ENCODE assay signal across 9 cellular contexts in genomic region chr18:2978208-2978607, GRCh38. TPM values are rescaled to one million over a fixed set of nuclear protein-coding genes. Genes with fewer than 3 reads are reported as not detected.
A peak's percentile ranks its signal among the peaks of the same experiment; 100 is the strongest.
DNase-seq lines count a peak whose midpoint lies in the region; ATAC-seq, FAIRE-seq and TF ChIP-seq lines count a peak whose summit lies in the region.
"Had no signal": no experiment of that assay in that cellular context is flagged by ENCODE, and none has a peak within 500 bp of the region (broad histone marks: within the 10 kb centered on the region; RNA-seq: fewer than 3 reads in every experiment).

No MANE protein-coding gene starts in this region.

- SMC1A ChIA-PET in GM12878 (lab: Charles Lee; ENCODE audit: uncharacterized antibody, unreplicated experiment) = interaction anchor here (1.4 to 6.7 kb wide), 4 partner anchors 10 to 269 kb away, joined by 3 to 160 read pairs (median 54); partner anchors contain the start of gene MYL12A

- H3K4me3 Mint-ChIP-seq in osteocyte (ENCODE audit: unreplicated experiment) = peak overlapping the region; percentile 72

- H3K27ac Mint-ChIP-seq in osteocyte (ENCODE audit: unreplicated experiment) = peak overlapping the region; percentile 98

- RAD21 ChIA-PET in GM12878 (lab: Charles Lee; ENCODE audit: unreplicated experiment) = interaction anchor here (0.8 to 5.4 kb wide), 5 partner anchors 9 to 285 kb away, joined by 3 to 110 read pairs (median 11); partner anchors contain the start of gene MYL12A

- H3K9me3 Mint-ChIP-seq in osteocyte (ENCODE audit: unreplicated experiment) = no peaks in the 10 kb centered on the region

- H3K79me2 ChIP-seq in GM12878 (ENCODE audit: control insufficient read depth, insufficient read depth, low read length) = peaks cover 71% of the 10 kb centered on the region

- TF ChIP-seq EP300 in GM12878 (IDR thresholded peaks at IDR 0.05; ENCODE audit: borderline replicate concordance in 1 of 2, control insufficient read depth in 1 of 2, low read depth in 2 of 2, low read length in 2 of 2) = peak; percentile 49 to 63; a peak in 2 of 4 replicates

- in situ Hi-C loops in GM12878 (cut with MboI) = loop anchor here (10.0 kb wide), 2 partner anchors 477 to 617 kb away; partner anchors contain the start of gene TGIF1

- peak overlapping the region; percentile 96 for H3K4me2 ChIP-seq in GM12878 (ENCODE audit: control insufficient read depth, insufficient read depth)

- 2% methylated on average over 3 of the region's 3 CpGs for WGBS in GM12878 (ENCODE audit: insufficient coverage, insufficient replicate concordance, low lambda C conversion rate, missing lambda C conversion rate)

- no peaks in the 10 kb centered on the region for H3K36me3 Mint-ChIP-seq in osteocyte (ENCODE audit: unreplicated experiment)

- peak overlapping the region; percentile 59 for H3K9ac ChIP-seq in GM12878 (ENCODE audit: control insufficient read depth, insufficient read depth, low read length)

- H3K27me3 Mint-ChIP-seq in osteocyte (ENCODE audit: unreplicated experiment) = no peaks in the 10 kb centered on the region

- TF ChIP-seq CTCF in GM12878 (IDR thresholded peaks at IDR 0.05 in 2 of 3, conservative IDR thresholded peaks at IDR 0.05 in 1 of 3; ENCODE audit: control insufficient read depth in 2 of 3, extremely low read depth in 1 of 3, insufficient read depth in 1 of 3, low read depth in 3 of 3, low read length in 3 of 3) (no peak), osteocyte (IDR thresholded peaks at IDR 0.05) (no peak), omental fat pad (IDR thresholded peaks at IDR 0.05) (no peak), foreskin fibroblast (IDR thresholded peaks at IDR 0.05; ENCODE audit: low read depth, low read length) (no peak)

- no peaks in the 10 kb centered on the region for H4K20me1 ChIP-seq in GM12878 (ENCODE audit: control insufficient read depth, insufficient read depth)

- no peak for TF ChIP-seq POLR2A in GM12878 (IDR thresholded peaks at IDR 0.05; ENCODE audit: low read depth, low read length)

- peaks cover 0 to 4% of the 10 kb centered on the region in 2 experiments; a peak in 1 of 4 replicates for H3K36me3 ChIP-seq in GM12878 (ENCODE audit: control insufficient read depth in 2 of 2, insufficient read depth in 2 of 2, low read length in 1 of 2)

- CTCF ChIA-PET in GM12878 (lab: Yijun Ruan, JAX) = interaction anchor here (1.2 to 11.2 kb wide), 5 partner anchors 8 to 173 kb away, joined by 3 to 174 read pairs (median 21); no protein-coding TSS in a partner anchor

- intact Hi-C loops in GM12878 (cut with micrococcal nuclease; ENCODE audit: unreplicated experiment) = loop anchor here (10.0 kb wide), 1 partner anchor 323 kb away; the partner anchor contains the start of gene SMCHD1

- peak; percentile 57 for FAIRE-seq in GM12878 (lab: Jason Lieb, UNC)

- peak overlapping the region; percentile 70 for H3K27ac ChIP-seq in GM12878 (ENCODE audit: control insufficient read depth, insufficient read depth)

- 0 out of 2 replicates have a peak overlapping the region, but pooled peaks have one; percentile 1 for H2AFZ ChIP-seq in GM12878 (ENCODE audit: control insufficient read depth, low read depth, low read length)

- H3K27me3 ChIP-seq in GM12878 (replicated peaks in 1 of 2; ENCODE audit: control insufficient read depth in 2 of 2, insufficient read depth in 2 of 2, low read length in 1 of 2) = no peaks in the 10 kb centered on the region

- POLR2A ChIA-PET in GM12878 (lab: Charles Lee) = interaction anchor here (0.7 to 5.6 kb wide), 6 partner anchors 10 to 269 kb away, joined by 3 to 124 read pairs (median 20); partner anchors contain the start of gene MYL12A

- no peak for TF ChIP-seq RAD21 in GM12878 (IDR thresholded peaks at IDR 0.05; ENCODE audit: insufficient read depth, low read depth, low read length)

- H3K9me3 ChIP-seq in GM12878 (replicated peaks; ENCODE audit: control insufficient read depth, insufficient read depth, low read length) = no peaks in the 10 kb centered on the region

- peaks cover 40% of the 10 kb centered on the region for H3K4me1 ChIP-seq in GM12878 (ENCODE audit: control insufficient read depth, insufficient read depth, low read length)

- H3K4me1 Mint-ChIP-seq in osteocyte (ENCODE audit: unreplicated experiment) = peaks cover 77% of the 10 kb centered on the region

- ATAC-seq in HG02938 (IDR thresholded peaks at IDR 0.05; ENCODE audit: unreplicated experiment) = peak; percentile 50
- peak; percentile 40 for ATAC-seq in GM12878
- ATAC-seq in esophagus mucosa = no peak
- no peak for ATAC-seq in omental fat pad (ENCODE audit: low FRiP score)

- no TSS peak for BruUV-seq in GM12878 (replicated peaks; lab: Mats Ljungman, UMichigan)

- peak; percentile 41 for DNase-seq in EL
- no peak for DNase-seq in GM12878 (ENCODE audit: low read depth, low spot score)
- DNase-seq in osteocyte (ENCODE audit: extremely low spot score, unreplicated experiment) = no peak
- no peak for DNase-seq in omental fat pad (ENCODE audit: low spot score)
- DNase-seq in superior temporal gyrus (ENCODE audit: extremely low spot score) = no peak
- DNase-seq in foreskin fibroblast = no peak
- DNase-seq: NCI-H1092 treated with DMSO at 0.1 percent for 48 hours had no signal

- H3K4me3 ChIP-seq in GM12878 (peak overlapping the region; percentile 41; the same call in 1 of the 2 replicates), foreskin fibroblast (ENCODE audit: low read depth in 1 of 2, low read length in 2 of 2) (peak overlapping the region in 1 of 2 donors; percentile 6)

TF ChIP-seq in GM12878, 131 proteins besides CTCF, POLR2A, EP300 and RAD21 (continues in another document):
- TF ChIP-seq SIN3A (IDR thresholded peaks at IDR 0.05; ENCODE audit: low read depth, low read length) (no peak), MYC (IDR thresholded peaks at IDR 0.05; ENCODE audit: insufficient read depth, insufficient read length, insufficient replicate concordance, low read length, severe bottlenecking) (no peak), NBN (IDR thresholded peaks at IDR 0.05) (0 out of 2 replicates have a peak, but pooled peaks have one; percentile 39), ETV6 (conservative IDR thresholded peaks at IDR 0.05 in 1 of 2, IDR thresholded peaks at IDR 0.05 in 1 of 2; ENCODE audit: borderline replicate concordance in 1 of 2, low read depth in 1 of 2) (no peak), IRF4 (IDR thresholded peaks at IDR 0.05; ENCODE audit: low read depth, low read length) (peak; percentile 94), ZNF217 (IDR thresholded peaks at IDR 0.05) (no peak), JUND (IDR thresholded peaks at IDR 0.05; ENCODE audit: low read depth, low read length) (peak; percentile 62; the same call in 1 of the 2 replicates), BRCA1 (IDR thresholded peaks at IDR 0.05; ENCODE audit: low read depth, low read length) (no peak), CREB1 (IDR thresholded peaks at IDR 0.05; ENCODE audit: low read depth) (no peak), ZBTB33 (IDR thresholded peaks at IDR 0.05) (no peak), E2F4 (IDR thresholded peaks at IDR 0.05; ENCODE audit: low read depth, low read length) (no peak)

RNA-seq across cellular contexts. Expression of gene LPIN2, which starts 34.7 kb away (rescaled TPM):
- 45.1 and 47.9 TPM in 2 replicates for total RNA-seq in GM12878 (2013; cell fraction: nucleolus; rRNA removed)
- 18.3 and 19.5 TPM in 2 replicates for total RNA-seq in GM12878 (2014; rRNA removed)
- 14.8 and 17.2 TPM in 2 replicates for total RNA-seq in GM12878 (2014; rRNA removed; fragmentation: Illumina TruSeq; extraction: Trizol)
- total RNA-seq in GM12878 (2021) = 19.6 and 23.5 TPM in 2 replicates
- 14.1 TPM for polyA plus RNA-seq in GM12878 (2011; ENCODE audit: low read depth)
- 28.0 and 32.0 TPM in 2 replicates for polyA plus RNA-seq in GM12878 (2011; rRNA removed)
- 18.7 and 20.1 TPM in 2 replicates for polyA plus RNA-seq in GM12878 (2011; cell fraction: cytosol; rRNA removed)
- 27.4 and 28.2 TPM in 2 replicates for polyA plus RNA-seq in GM12878 (2011; cell fraction: nucleus; rRNA removed)
- polyA plus RNA-seq in GM12878 (2012) = 14.0 and 18.7 TPM in 2 replicates
- 19.1 and 24.1 TPM in 2 replicates for polyA plus RNA-seq in GM12878 (2014; fragmentation: Illumina TruSeq; extraction: Trizol)
- polyA plus RNA-seq in GM12878 (2014; fragmentation: Nextera tagmentation; extraction: Ambion mirVana) = 1 to 10 TPM; 4.1 to 4.5 TPM
- polyA plus RNA-seq in GM12878 (2014; rRNA removed) = 13.7 and 17.1 TPM in 2 replicates
- polyA plus RNA-seq in GM12878 (2016; fragmentation: Nextera tagmentation; extraction: Ambion mirVana) = 10 to 100 TPM; 12.0 to 14.2 TPM
- 24.7 and 26.7 TPM in 2 replicates for polyA minus RNA-seq in GM12878 (2011; rRNA and poly(A)+ RNA removed)
- 9.6 and 12.5 TPM in 2 replicates for polyA minus RNA-seq in GM12878 (2011; cell fraction: cytosol; rRNA and poly(A)+ RNA removed)
- polyA minus RNA-seq in GM12878 (2011; cell fraction: nucleus; rRNA and poly(A)+ RNA removed) = 10.8 and 17.7 TPM in 2 replicates
- 34.8 and 36.9 TPM in 2 replicates for total RNA-seq in osteocyte
- 6.9 TPM for total RNA-seq in esophagus mucosa
- total RNA-seq in omental fat pad = 10 to 100 TPM; 21.3 to 35.5 (median 31.7) TPM

Comparison
In these comparisons a context has a peak if more than half of its experiments do, and no peak if none do; other contexts are left out.
1. ATAC-seq: peak in HG02938 (single experiment) and GM12878 (single experiment); none in esophagus mucosa (single experiment) and omental fat pad (single experiment).